9 cellular contexts compared by ENCODE assay signal in genomic region chr11:15800121-15800800, GRCh38.
A peak's percentile ranks its signal among the peaks of the same experiment; 100 is the strongest.
DNase-seq lines count a peak whose midpoint lies in the region; ATAC-seq, FAIRE-seq and TF ChIP-seq lines count a peak whose summit lies in the region.
"Had no signal": no experiment of that assay in that cellular context is flagged by ENCODE, and none has a peak within 500 bp of the region (broad histone marks: within the 10 kb centered on the region; RNA-seq: fewer than 3 reads in every experiment).

No MANE protein-coding gene starts in this region.

- H3K27me3 ChIP-seq in heart left ventricle (no peaks in the 10 kb centered on the region), small intestine (ENCODE audit: control insufficient read depth in 2 of 2, insufficient read depth in 2 of 2, low read length in 2 of 2) (no peaks in the 10 kb centered on the region)

- 63 to 77% (median 67%) methylated on average over 4 of the region's 4 CpGs for WGBS in heart left ventricle, 4 donors
- 36 to 47% (median 37%) methylated on average over 4 of the region's 4 CpGs for WGBS in small intestine, 3 donors

- FAIRE-seq in small intestine (lab: Jason Lieb, UNC) = no peak

- no peak for TF ChIP-seq CTCF in heart left ventricle (IDR thresholded peaks at IDR 0.05)

- peaks cover 0 to 29% (median 0%) of the 10 kb centered on the region in 12 donors for H3K4me1 ChIP-seq in heart left ventricle
- peaks cover 2 to 3% of the 10 kb centered on the region in 2 donors for H3K4me1 ChIP-seq in small intestine (ENCODE audit: control insufficient read depth in 2 of 2, insufficient read depth in 1 of 2, low read depth in 1 of 2, low read length in 1 of 2)

- no peaks in the 10 kb centered on the region for H3K36me3 Mint-ChIP-seq in T-helper 2 cell treated with Interferon-gamma antibody and Interleukin-4, amounts not matched to agents 5 μg/mL and 100 μg/mL, for 36 hours (ENCODE audit: low read depth)
- H3K36me3 Mint-ChIP-seq: activated naive CD4-positive, alpha-beta T cell treated with anti-CD3 and anti-CD28 coated beads, Interleukin-2, amount 50 U/mL, for 24 hours had no signal

- H3K27ac ChIP-seq in heart left ventricle (peak overlapping the region in 3 of 12 donors; percentile 12 to 91 (median 22)), small intestine (ENCODE audit: low read depth in 1 of 2, low read length in 1 of 2) (peak overlapping the region in 1 of 2 donors; percentile 76)

- no peak overlapping the region for H3K27ac Mint-ChIP-seq in T-helper 2 cell treated with Interferon-gamma antibody and Interleukin-4, amounts not matched to agents 5 μg/mL and 100 μg/mL, for 36 hours
- H3K27ac Mint-ChIP-seq: activated naive CD4-positive, alpha-beta T cell treated with anti-CD3 and anti-CD28 coated beads, Interleukin-2, amount 50 U/mL, for 24 hours had no signal

- no peak overlapping the region for H3K4me3 ChIP-seq in heart left ventricle
- no peak overlapping the region for H3K4me3 ChIP-seq in small intestine (ENCODE audit: low read depth in 1 of 2, low read length in 2 of 2)

- TF ChIP-seq POLR2A in heart left ventricle (IDR thresholded peaks at IDR 0.05) (no peak), GM18505 (IDR thresholded peaks at IDR 0.05; ENCODE audit: borderline replicate concordance, extremely low read depth, insufficient read depth, insufficient read length) (no peak)

- H3K9me3 Mint-ChIP-seq in T-helper 2 cell treated with Interferon-gamma antibody and Interleukin-4, amounts not matched to agents 5 μg/mL and 100 μg/mL, for 36 hours = peaks cover 3% of the 10 kb centered on the region
- H3K9me3 Mint-ChIP-seq: activated naive CD4-positive, alpha-beta T cell treated with anti-CD3 and anti-CD28 coated beads, Interleukin-2, amount 50 U/mL, for 24 hours had no signal

- peaks cover 5% of the 10 kb centered on the region for H3K4me1 Mint-ChIP-seq in T-helper 2 cell treated with Interferon-gamma antibody and Interleukin-4, amounts not matched to agents 5 μg/mL and 100 μg/mL, for 36 hours (ENCODE audit: low read depth)
- H3K4me1 Mint-ChIP-seq: activated naive CD4-positive, alpha-beta T cell treated with anti-CD3 and anti-CD28 coated beads, Interleukin-2, amount 50 U/mL, for 24 hours had no signal

- intact Hi-C loops in heart left ventricle (cut with DNase I) = no loop called here

- peak overlapping the region; percentile 24 for H3K4me3 Mint-ChIP-seq in T-helper 2 cell treated with Interferon-gamma antibody and Interleukin-4, amounts not matched to agents 5 μg/mL and 100 μg/mL, for 36 hours
- H3K4me3 Mint-ChIP-seq: activated naive CD4-positive, alpha-beta T cell treated with anti-CD3 and anti-CD28 coated beads, Interleukin-2, amount 50 U/mL, for 24 hours had no signal

- ATAC-seq in heart left ventricle = peak; percentile 32 to 78 (median 56)
- ATAC-seq in GM18505 (IDR thresholded peaks at IDR 0.05; ENCODE audit: unreplicated experiment) = no peak

- no peaks in the 10 kb centered on the region for H3K27me3 Mint-ChIP-seq in T-helper 2 cell treated with Interferon-gamma antibody and Interleukin-4, amounts not matched to agents 5 μg/mL and 100 μg/mL, for 36 hours (ENCODE audit: low read depth)

- DNase-seq in HT1080 (ENCODE audit: low read depth) (peak; percentile 88), heart left ventricle (peak in 3 of 5 donors; percentile 45 to 69 (median 50)), small intestine (peak; percentile 55), NCI-H187 treated with DMSO at 0.1 percent for 48 hours (lab: John Stamatoyannopoulos, UW) (no peak), NCI-H82 treated with DMSO at 0.1 percent for 48 hours (lab: John Stamatoyannopoulos, UW; ENCODE audit: unreplicated experiment) (no peak)
- DNase-seq in T-helper 2 cell treated with Interferon-gamma antibody and Interleukin-4, amounts not matched to agents 5 μg/mL and 100 μg/mL, for 36 hours (ENCODE audit: low spot score) = peak; percentile 31
- no peak for DNase-seq in activated CD8-positive, alpha-beta memory T cell treated with anti-CD3 and anti-CD28 coated beads, Interleukin-2, amount 50 U/mL, for 4 hours

- no peaks in the 10 kb centered on the region for H3K36me3 ChIP-seq in heart left ventricle
- H3K36me3 ChIP-seq in small intestine (ENCODE audit: control insufficient read depth in 2 of 2, insufficient read depth in 2 of 2, low read length in 2 of 2) = no peaks in the 10 kb centered on the region

- H3K9me3 ChIP-seq in heart left ventricle (no peaks in the 10 kb centered on the region), small intestine (ENCODE audit: control insufficient read depth, low read depth) (no peaks in the 10 kb centered on the region)

Comparison
In these comparisons a context has a peak if more than half of its experiments do, and no peak if none do; other contexts are left out.
1. DNase-seq: peak in HT1080 (single experiment), T-helper 2 cell treated with Interferon-gamma antibody and Interleukin-4, amounts not matched to agents 5 μg/mL and 100 μg/mL, for 36 hours (single experiment), heart left ventricle (3 of 5) and small intestine (single experiment); none in NCI-H187 treated with DMSO at 0.1 percent for 48 hours (single experiment), NCI-H82 treated with DMSO at 0.1 percent for 48 hours (single experiment) and activated CD8-positive, alpha-beta memory T cell treated with anti-CD3 and anti-CD28 coated beads, Interleukin-2, amount 50 U/mL, for 4 hours (single experiment).